13 cellular contexts compared by ENCODE assay signal in the genomic region with DNA sequence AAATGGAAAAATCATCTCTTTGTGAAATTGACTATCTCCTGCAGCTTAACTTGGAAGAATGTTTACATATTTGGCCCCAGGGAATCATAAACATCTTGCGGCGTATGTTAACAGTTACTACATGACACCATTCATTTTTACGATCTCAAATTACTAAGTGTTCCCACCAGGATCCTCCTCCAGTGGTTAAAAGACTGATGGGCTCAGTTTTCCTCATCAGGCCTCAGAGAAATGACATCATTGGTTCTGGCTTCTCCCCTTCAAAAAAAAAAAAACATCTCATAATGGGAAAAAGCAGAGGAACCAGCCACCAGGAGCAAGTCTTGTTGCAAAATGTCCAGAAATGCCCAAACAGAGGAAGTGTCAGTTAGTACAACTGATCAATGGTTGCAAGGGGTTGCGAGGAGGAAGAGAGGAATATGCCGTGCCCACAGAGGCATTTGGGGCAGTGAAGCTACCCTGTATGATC.
DNase-seq lines count a peak whose midpoint lies in the region; ATAC-seq, FAIRE-seq and TF ChIP-seq lines count a peak whose summit lies in the region.
"Had no signal": no experiment of that assay in that cellular context is flagged by ENCODE, and none has a peak within 500 bp of the region (broad histone marks: within the 10 kb centered on the region; RNA-seq: fewer than 3 reads in every experiment).

No MANE protein-coding gene starts in this region.

- no peak for FAIRE-seq in HTR-8/SVneo (lab: Jason Lieb, UNC)
- FAIRE-seq: endothelial cell of umbilical vein had no signal

- no peak for ATAC-seq in HG03469 (IDR thresholded peaks at IDR 0.05; ENCODE audit: unreplicated experiment)

- DNase-seq in AG09319 (ENCODE audit: extremely low read depth, low read depth) (peak; percentile 92), HTR-8/SVneo (ENCODE audit: insufficient read length, low spot score) (peak; percentile 71), SKM-1 treated with dmso at 0.1 percent for 144 hours (lab: John Stamatoyannopoulos, UW; ENCODE audit: unreplicated experiment) (peak; percentile 68), iris pigment epithelial cell (ENCODE audit: low read depth) (peak; percentile 91), T-helper 9 cell (no peak), nucleus accumbens (lab: John Stamatoyannopoulos, UW) (no peak), 8988T (no peak)
- DNase-seq: activated effector memory CD4-positive, alpha-beta T cell treated with Interleukin-2 at 50 U/mL for 16 hours; DND-41; NCI-H1105; stimulated activated CD4-positive, alpha-beta T cell treated with anti-CD3 and anti-CD28 coated beads, Interleukin-1b, Interleukin-23, amount 100 ng/mL, for 48 hours had no signal

- TF ChIP-seq CTCF in AG09319 (IDR thresholded peaks at IDR 0.05; ENCODE audit: low read depth, low read length), result no peak; the same call in 1 of the 2 replicates

Comparison
In these comparisons a context has a peak if more than half of its experiments do, and no peak if none do; other contexts are left out.
1. DNase-seq: peak in AG09319 (single experiment), HTR-8/SVneo (single experiment), SKM-1 treated with dmso at 0.1 percent for 144 hours (single experiment) and iris pigment epithelial cell (single experiment); none in T-helper 9 cell (single experiment), nucleus accumbens (0 of 56) and 8988T (single experiment).